Comparison of ENCODE assay signal across 8 cellular contexts in the genomic region with DNA sequence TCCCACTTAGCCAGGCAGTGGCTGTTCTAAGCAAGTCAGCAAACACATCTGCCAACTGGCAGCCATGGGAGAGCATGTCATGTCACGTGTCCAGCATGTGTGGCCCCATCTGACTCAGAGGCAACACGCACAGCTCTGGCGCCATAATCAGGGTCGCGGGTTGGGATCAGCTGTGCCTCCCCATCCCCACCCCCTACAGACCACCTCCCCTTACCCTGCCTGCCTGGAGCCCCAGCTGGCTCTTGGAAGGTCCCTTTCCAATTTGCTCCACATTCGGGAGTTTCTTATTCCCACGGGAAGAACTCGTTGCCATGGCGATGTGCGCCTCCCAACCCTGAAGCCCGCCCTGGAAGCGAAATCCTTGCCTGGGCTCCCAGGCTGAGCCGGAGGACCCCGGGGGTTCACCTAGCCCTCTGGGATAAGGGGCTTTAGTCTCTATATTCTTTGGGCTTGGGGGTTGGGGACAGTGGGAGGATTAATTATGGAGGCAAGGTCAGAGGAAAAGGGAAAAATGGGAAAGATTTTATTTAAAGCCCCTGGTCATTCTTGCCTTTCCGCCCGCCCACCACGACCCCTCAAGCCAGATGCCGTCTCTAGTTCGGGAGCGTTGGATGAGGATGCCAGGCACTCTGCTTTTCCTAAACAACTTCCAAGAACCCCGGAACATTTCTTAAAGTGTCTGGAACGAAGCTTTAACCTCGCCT.
A peak's percentile ranks its signal among the peaks of the same experiment; 100 is the strongest.
DNase-seq lines count a peak whose midpoint lies in the region; ATAC-seq, FAIRE-seq and TF ChIP-seq lines count a peak whose summit lies in the region.

No MANE protein-coding gene starts in this region.

- intact Hi-C loops in kidney (cut with DNase I) = no loop called here

- TF ChIP-seq CTCF in chondrocyte (IDR thresholded peaks at IDR 0.05) (no peak), kidney (IDR thresholded peaks at IDR 0.05; ENCODE audit: borderline replicate concordance, extremely low read depth, insufficient read depth) (no peak)

- peaks cover 6% of the 10 kb centered on the region for H3K4me1 Mint-ChIP-seq in T-helper 1 cell treated with Interleukin-12 subunit alpha and Interleukin-12 subunit beta and Interleukin-4 antibody, amounts not matched to agents 30 μg/mL and 1 μg/mL, for 36 hours (ENCODE audit: low read depth)
- H3K4me1 Mint-ChIP-seq in chondrocyte (ENCODE audit: low read depth) = peaks cover 14% of the 10 kb centered on the region

- peaks cover 6 to 7% of the 10 kb centered on the region in 2 donors for H3K4me1 ChIP-seq in kidney (ENCODE audit: control insufficient read depth in 1 of 2, insufficient read depth in 1 of 2, low read depth in 1 of 2, low read length in 2 of 2)

- peak overlapping the region; percentile 78 to 81 for H3K9ac ChIP-seq in kidney (ENCODE audit: low read length in 2 of 2)

- FAIRE-seq in kidney (lab: Jason Lieb, UNC) = no peak

- H3K27ac ChIP-seq in kidney (ENCODE audit: low read depth in 2 of 2, low read length in 2 of 2) (peak overlapping the region; percentile 44 to 71), skin epidermis (peak overlapping the region; percentile 26 to 91 (median 82))

- no peak for ATAC-seq in GM21825 (IDR thresholded peaks at IDR 0.05; ENCODE audit: unreplicated experiment)
- ATAC-seq in HG02678 (IDR thresholded peaks at IDR 0.05; ENCODE audit: unreplicated experiment) = no peak

- no peaks in the 10 kb centered on the region for H3K9me3 ChIP-seq in kidney (ENCODE audit: control insufficient read depth in 1 of 2, low read length in 2 of 2)

- no peaks in the 10 kb centered on the region for H3K27me3 Mint-ChIP-seq in T-helper 1 cell treated with Interleukin-12 subunit alpha and Interleukin-12 subunit beta and Interleukin-4 antibody, amounts not matched to agents 30 μg/mL and 1 μg/mL, for 36 hours (ENCODE audit: low read depth)
- H3K27me3 Mint-ChIP-seq in chondrocyte (ENCODE audit: low read depth) = no peaks in the 10 kb centered on the region

- peak overlapping the region; percentile 70 to 82 for H3K4me3 ChIP-seq in kidney (ENCODE audit: low read length in 2 of 2)
- peak overlapping the region; percentile 47 to 64 (median 53) for H3K4me3 ChIP-seq in skin epidermis

- H3K27ac Mint-ChIP-seq in T-helper 1 cell treated with Interleukin-12 subunit alpha and Interleukin-12 subunit beta and Interleukin-4 antibody, amounts not matched to agents 30 μg/mL and 1 μg/mL, for 36 hours = no peak overlapping the region
- H3K27ac Mint-ChIP-seq in chondrocyte (ENCODE audit: unreplicated experiment) = peak overlapping the region; percentile 72

- DNase-seq in T-helper 1 cell (no peak), NCI-H446 (lab: John Stamatoyannopoulos, UW) (peak; percentile 84 to 93), chondrocyte (ENCODE audit: low spot score) (no peak), kidney (peak; percentile 92)

- H3K36me3 Mint-ChIP-seq in T-helper 1 cell treated with Interleukin-12 subunit alpha and Interleukin-12 subunit beta and Interleukin-4 antibody, amounts not matched to agents 30 μg/mL and 1 μg/mL, for 36 hours (ENCODE audit: low read depth) = no peaks in the 10 kb centered on the region
- no peaks in the 10 kb centered on the region for H3K36me3 Mint-ChIP-seq in chondrocyte (ENCODE audit: low read depth)

- peak overlapping the region; percentile 55 for H3K4me3 Mint-ChIP-seq in T-helper 1 cell treated with Interleukin-12 subunit alpha and Interleukin-12 subunit beta and Interleukin-4 antibody, amounts not matched to agents 30 μg/mL and 1 μg/mL, for 36 hours
- H3K4me3 Mint-ChIP-seq in chondrocyte (ENCODE audit: unreplicated experiment) = peak overlapping the region; percentile 79

- H3K36me3 ChIP-seq in kidney (ENCODE audit: control insufficient read depth in 1 of 2, insufficient read depth in 2 of 2, low read length in 2 of 2) = no peaks in the 10 kb centered on the region

- H3K9me3 Mint-ChIP-seq in T-helper 1 cell treated with Interleukin-12 subunit alpha and Interleukin-12 subunit beta and Interleukin-4 antibody, amounts not matched to agents 30 μg/mL and 1 μg/mL, for 36 hours = no peaks in the 10 kb centered on the region
- H3K9me3 Mint-ChIP-seq in chondrocyte (ENCODE audit: low read depth) = no peaks in the 10 kb centered on the region

Comparison
In these comparisons a context has a peak if more than half of its experiments do, and no peak if none do; other contexts are left out.
1. DNase-seq: peak in NCI-H446 (2 of 2) and kidney (single experiment); none in T-helper 1 cell (0 of 5) and chondrocyte (single experiment).